In genomic region chrX:28491941-28492340, GRCh38 we compare ENCODE assay signal across 22 cellular contexts.
"Had no signal": no experiment of that assay in that cellular context is flagged by ENCODE, and none has a peak within 500 bp of the region (broad histone marks: within the 10 kb centered on the region; RNA-seq: fewer than 3 reads in every experiment).

No MANE protein-coding gene starts in this region.

- H3K27ac ChIP-seq: HL-60, KMS-11, SJSA1, SK-N-MC had no signal

- DNase-seq: Kasumi-1, MG63, NCI-H1092 treated with DMSO at 0.1 percent for 48 hours, NCI-H1436, NCI-H187, NCI-H2029, NCI-H2081 treated with DMSO at 0.1 percent for 48 hours, NCI-H2171, NCI-H226, NCI-H446, NCI-H510A, NCI-H524 treated with DMSO at 0.1 percent for 48 hours, NCI-H69, NCI-H774, Right ventricle myocardium superior, RPMI8226, SIG-M5 had no signal

- H3K9me3 ChIP-seq: MG63, SJSA1 had no signal

- H3K36me3 ChIP-seq: MG63, SJSA1 had no signal

- H3K9ac ChIP-seq: KMS-11 had no signal

- H3K4me2 ChIP-seq: KMS-11 had no signal

- H3K27me3 ChIP-seq: MG63, SJSA1 had no signal

- H3K4me1 ChIP-seq: SJSA1 had no signal

- H3K4me3 ChIP-seq: K562, MG63, SJSA1, SK-N-MC had no signal
